Comparison of ENCODE assay signal across 22 cellular contexts in the genomic region with DNA sequence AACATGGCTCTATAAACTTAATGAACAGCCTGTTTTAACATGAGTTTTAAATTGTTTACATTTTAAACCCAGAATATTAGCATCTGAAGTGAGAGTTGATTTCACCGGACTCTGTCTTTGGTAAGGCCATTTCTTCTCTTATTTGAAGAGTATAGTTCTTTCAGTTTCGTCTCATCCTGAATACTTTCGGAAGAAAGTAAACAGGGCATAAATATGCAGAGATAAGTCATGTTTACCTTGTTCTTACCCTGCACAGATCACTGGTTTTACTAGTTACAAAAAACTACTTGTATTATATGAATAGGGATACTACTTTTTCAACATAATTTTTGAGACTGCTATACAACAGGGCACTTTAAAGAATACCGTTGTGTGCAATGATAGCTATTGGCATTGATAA.
"Had no signal": no experiment of that assay in that cellular context is flagged by ENCODE, and none has a peak within 500 bp of the region (broad histone marks: within the 10 kb centered on the region; RNA-seq: fewer than 3 reads in every experiment).

No MANE protein-coding gene starts in this region.

- H3K36me3 Mint-ChIP-seq: activated naive CD4-positive, alpha-beta T cell treated with anti-CD3 and anti-CD28 coated beads, Interleukin-2, amount 50 U/mL, for 24 hours; naive B cell; T-cell had no signal

- H3K9me3 Mint-ChIP-seq: activated naive CD4-positive, alpha-beta T cell treated with anti-CD3 and anti-CD28 coated beads, Interleukin-2, amount 50 U/mL, for 24 hours had no signal

- DNase-seq: activated CD4-positive, alpha-beta T cell treated with anti-CD3 and anti-CD28 coated beads for 1 hour; activated CD4-positive, alpha-beta T cell treated with anti-CD3 and anti-CD28 coated beads, Interleukin-2, amount 50 U/mL, for 1 hour; activated CD8-positive, alpha-beta T cell treated with anti-CD3 and anti-CD28 coated beads, Interleukin-2, amount 10 ng/mL, durations not matched to agents 7 days and 5 days; activated gamma-delta T cell treated with Interleukin-2 at 50 U/mL for 16 hours; anterior cingulate cortex; body of pancreas; cortex of kidney; erythroblast; glutamatergic neuron; hypothalamus; lower lobe of right lung; naive B cell; nucleus accumbens; stimulated activated CD4-positive, alpha-beta T cell treated with anti-CD3 and anti-CD28 coated beads, Interleukin-2, amount 100 ng/mL, for 48 hours; stimulated activated naive CD4-positive, alpha-beta T cell; T-cell; upper lobe of left lung had no signal

- H3K79me2 ChIP-seq: parathyroid adenoma had no signal

- H3K4me3 ChIP-seq: body of pancreas, cardiac muscle cell, lower lobe of right lung, thoracic aorta, upper lobe of left lung had no signal

- H3K4me3 Mint-ChIP-seq: activated CD8-positive, alpha-beta T cell treated with anti-CD3 and anti-CD28 coated beads, Interleukin-2, amount 10 ng/mL, durations not matched to agents 7 days and 5 days; activated naive CD4-positive, alpha-beta T cell treated with anti-CD3 and anti-CD28 coated beads, Interleukin-2, amount 50 U/mL, for 24 hours; naive B cell; T-cell; T-helper 2 cell treated with Interferon-gamma antibody and Interleukin-4, amounts not matched to agents 5 μg/mL and 100 μg/mL, for 36 hours had no signal

- H3K27ac ChIP-seq: body of pancreas, cardiac muscle cell, lower lobe of right lung, parathyroid adenoma, thoracic aorta, upper lobe of left lung had no signal

- H3K9me3 ChIP-seq: body of pancreas, lower lobe of right lung, thoracic aorta, upper lobe of left lung had no signal

- H3K4me1 ChIP-seq: body of pancreas, lower lobe of right lung, parathyroid adenoma, upper lobe of left lung had no signal

- H3K27me3 Mint-ChIP-seq: activated naive CD4-positive, alpha-beta T cell treated with anti-CD3 and anti-CD28 coated beads, Interleukin-2, amount 50 U/mL, for 24 hours; naive B cell; T-cell had no signal

- H3K27me3 ChIP-seq: body of pancreas, cardiac muscle cell, upper lobe of left lung had no signal

- H2AFZ ChIP-seq: parathyroid adenoma had no signal

- H3K27ac Mint-ChIP-seq: activated CD8-positive, alpha-beta T cell treated with anti-CD3 and anti-CD28 coated beads, Interleukin-2, amount 10 ng/mL, durations not matched to agents 7 days and 5 days; activated naive CD4-positive, alpha-beta T cell treated with anti-CD3 and anti-CD28 coated beads, Interleukin-2, amount 50 U/mL, for 24 hours; naive B cell; T-cell; T-helper 2 cell treated with Interferon-gamma antibody and Interleukin-4, amounts not matched to agents 5 μg/mL and 100 μg/mL, for 36 hours had no signal

- H3K9ac ChIP-seq: parathyroid adenoma had no signal

- ATAC-seq: activated CD8-positive, alpha-beta T cell treated with anti-CD3 and anti-CD28 coated beads, Interleukin-2, amount 10 ng/mL, durations not matched to agents 7 days and 5 days; body of pancreas; lower lobe of right lung; T-cell had no signal

- H3K36me3 ChIP-seq: cardiac muscle cell, lower lobe of right lung, thoracic aorta, upper lobe of left lung had no signal

- H3K4me1 Mint-ChIP-seq: activated naive CD4-positive, alpha-beta T cell treated with anti-CD3 and anti-CD28 coated beads, Interleukin-2, amount 50 U/mL, for 24 hours; naive B cell; T-cell had no signal
